ENCODE assay signal across 8 cellular contexts in genomic region chr19:47157455-47158321, GRCh38. TPM values are rescaled to one million over a fixed set of nuclear protein-coding genes. Genes with fewer than 3 reads are reported as not detected.
A peak's percentile ranks its signal among the peaks of the same experiment; 100 is the strongest.
DNase-seq lines count a peak whose midpoint lies in the region; ATAC-seq and TF ChIP-seq lines count a peak whose summit lies in the region.

No MANE protein-coding gene starts in this region.

- H3K9me3 Mint-ChIP-seq in activated CD8-positive, alpha-beta T cell treated with anti-CD3 and anti-CD28 coated beads for 36 hours = no peaks in the 10 kb centered on the region

- CTCF ChIA-PET in activated CD8-positive, alpha-beta T cell treated with anti-CD3 and anti-CD28 coated beads for 36 hours (lab: Charles Lee) = interaction anchor here (0.8 to 9.8 kb wide), 20 partner anchors 7 to 144 kb away, joined by 3 to 82 read pairs (median 6); partner anchors contain the start of genes CCDC9 and SAE1

- POLR2A ChIA-PET in activated CD8-positive, alpha-beta T cell treated with anti-CD3 and anti-CD28 coated beads for 36 hours (lab: Charles Lee) = interaction anchor here (0.6 to 4.0 kb wide), 24 partner anchors 8 to 90 kb away, joined by 3 to 35 read pairs (median 4); partner anchors contain the start of gene ZC3H4

- peak overlapping the region; percentile 86 for H3K27ac Mint-ChIP-seq in activated CD8-positive, alpha-beta T cell treated with anti-CD3 and anti-CD28 coated beads for 36 hours

- WGBS in aorta, 2 donors = 21 to 25% methylated on average over 10 of the region's 10 CpGs

- no peaks in the 10 kb centered on the region for H3K27me3 Mint-ChIP-seq in activated CD8-positive, alpha-beta T cell treated with anti-CD3 and anti-CD28 coated beads for 36 hours

- TF ChIP-seq CTCF in activated CD8-positive, alpha-beta T cell treated with anti-CD3 and anti-CD28 coated beads for 36 hours (IDR thresholded peaks at IDR 0.05) = no peak

- peak overlapping the region; percentile 40 for H3K4me3 Mint-ChIP-seq in activated CD8-positive, alpha-beta T cell treated with anti-CD3 and anti-CD28 coated beads for 36 hours

- H3K4me1 Mint-ChIP-seq in activated CD8-positive, alpha-beta T cell treated with anti-CD3 and anti-CD28 coated beads for 36 hours (ENCODE audit: low read depth) = peaks cover 65% of the 10 kb centered on the region

- H3K9ac ChIP-seq in mucosa of stomach (ENCODE audit: low read length) = peak overlapping the region; percentile 10

- no peaks in the 10 kb centered on the region for H3K27me3 ChIP-seq in mucosa of stomach (ENCODE audit: control insufficient read depth, insufficient read depth, low read length)
- H3K27me3 ChIP-seq in aorta (ENCODE audit: control insufficient read depth in 1 of 2, insufficient read depth in 2 of 2, low read length in 1 of 2) = no peaks in the 10 kb centered on the region

- peak overlapping the region; percentile 71 to 90 for H3K27ac ChIP-seq in aorta (ENCODE audit: low read depth in 1 of 2, low read length in 2 of 2)

- H3K9me3 ChIP-seq in mucosa of stomach (ENCODE audit: control insufficient read depth, low read length) = no peaks in the 10 kb centered on the region
- no peaks in the 10 kb centered on the region for H3K9me3 ChIP-seq in aorta (ENCODE audit: control insufficient read depth, low read length)

- intact Hi-C loops in activated CD8-positive, alpha-beta T cell treated with anti-CD3 and anti-CD28 coated beads for 36 hours (cut with micrococcal nuclease) = loop anchor here (2.0 to 10.0 kb wide), 2 partner anchors 29 to 87 kb away; no protein-coding TSS in a partner anchor
- intact Hi-C loops in aorta (cut with DNase I) = loop anchor here in 1 of 2 donors (2.0 to 5.0 kb wide), 2 partner anchors 50 to 67 kb away; no protein-coding TSS in a partner anchor

- H3K4me3 ChIP-seq in mucosa of stomach (ENCODE audit: low read length) (no peak overlapping the region), aorta (ENCODE audit: low read length in 2 of 2) (no peak overlapping the region)

- DNase-seq in AG20443 (ENCODE audit: low spot score) = peak; percentile 47
- DNase-seq in HT1080 (ENCODE audit: low read depth) = peak; percentile 12
- DNase-seq in activated CD8-positive, alpha-beta T cell treated with anti-CD3 and anti-CD28 coated beads for 36 hours = peak; percentile 60
- no peak for DNase-seq in aorta
- DNase-seq in NCI-H774 (lab: John Stamatoyannopoulos, UW) = no peak

- ATAC-seq in activated CD8-positive, alpha-beta T cell treated with anti-CD3 and anti-CD28 coated beads for 36 hours = peak; percentile 18
- ATAC-seq in esophagus mucosa (peak; percentile 24), aorta (ENCODE audit: low FRiP score) (peak; percentile 56), GM18517 (IDR thresholded peaks at IDR 0.05; ENCODE audit: unreplicated experiment) (no peak)

- H3K36me3 ChIP-seq in mucosa of stomach (ENCODE audit: control insufficient read depth, insufficient read depth, low read length) = peaks cover 9% of the 10 kb centered on the region
- peaks cover 0 to 4% of the 10 kb centered on the region in 2 donors for H3K36me3 ChIP-seq in aorta (ENCODE audit: control insufficient read depth in 1 of 2, insufficient read depth in 2 of 2, low read length in 1 of 2)

- H3K4me1 ChIP-seq in mucosa of stomach (ENCODE audit: control insufficient read depth, insufficient read depth, low read length) (peaks cover 29% of the 10 kb centered on the region), aorta (ENCODE audit: control insufficient read depth in 1 of 2, insufficient read depth in 2 of 2, low read length in 2 of 2) (peaks cover 0 to 3% of the 10 kb centered on the region in 2 donors)

- H3K36me3 Mint-ChIP-seq in activated CD8-positive, alpha-beta T cell treated with anti-CD3 and anti-CD28 coated beads for 36 hours (ENCODE audit: low read depth) = peaks cover 59% of the 10 kb centered on the region

RNA-seq across cellular contexts. Expression of gene SAE1, which starts 27.1 kb away (rescaled TPM):
- total RNA-seq in HT1080 (2014; rRNA removed; shearing (Covaris generic)) = 181 and 200 TPM in 2 replicates
- polyA plus RNA-seq in HT1080 (2015; cell fraction: cytosol; rRNA removed) = 184 TPM in 2 replicates
- 121 and 126 TPM in 2 replicates for polyA plus RNA-seq in HT1080 (2015; cell fraction: nucleus; rRNA removed)
- total RNA-seq in activated CD8-positive, alpha-beta T cell treated with anti-CD3 and anti-CD28 coated beads for 36 hours = 100 to 1,000 TPM; 125 to 127 TPM
- total RNA-seq in esophagus mucosa = 53.2 TPM
- total RNA-seq in aorta = 10 to 100 TPM; 44.5 to 64.9 TPM
- 10 to 100 TPM; 49.5 to 59.0 TPM for polyA plus RNA-seq in aorta

RNA-seq across cellular contexts. Expression of gene ZC3H4, which starts 44.1 kb away (rescaled TPM):
- total RNA-seq in HT1080 (2014; rRNA removed; shearing (Covaris generic)) = 17.6 and 17.8 TPM in 2 replicates
- polyA plus RNA-seq in HT1080 (2015; cell fraction: cytosol; rRNA removed) = 16.9 and 19.9 TPM in 2 replicates
- polyA plus RNA-seq in HT1080 (2015; cell fraction: nucleus; rRNA removed) = 34.0 and 34.3 TPM in 2 replicates
- 10 to 100 TPM; 68.5 to 70.2 TPM for total RNA-seq in activated CD8-positive, alpha-beta T cell treated with anti-CD3 and anti-CD28 coated beads for 36 hours
- total RNA-seq in esophagus mucosa = 28.1 TPM
- total RNA-seq in aorta = 10 to 100 TPM; 33.9 to 34.6 TPM
- polyA plus RNA-seq in aorta = 10 to 100 TPM in 1 of 2 donors, 1 to 10 TPM in 1; 5.7 to 10.4 TPM

Comparison
In these comparisons a context has a peak if more than half of its experiments do, and no peak if none do; other contexts are left out.
1. DNase-seq: peak in AG20443 (single experiment), HT1080 (single experiment) and activated CD8-positive, alpha-beta T cell treated with anti-CD3 and anti-CD28 coated beads for 36 hours (single experiment); none in aorta (0 of 2) and NCI-H774 (single experiment).